17 cellular contexts compared by ENCODE assay signal in the genomic region with DNA sequence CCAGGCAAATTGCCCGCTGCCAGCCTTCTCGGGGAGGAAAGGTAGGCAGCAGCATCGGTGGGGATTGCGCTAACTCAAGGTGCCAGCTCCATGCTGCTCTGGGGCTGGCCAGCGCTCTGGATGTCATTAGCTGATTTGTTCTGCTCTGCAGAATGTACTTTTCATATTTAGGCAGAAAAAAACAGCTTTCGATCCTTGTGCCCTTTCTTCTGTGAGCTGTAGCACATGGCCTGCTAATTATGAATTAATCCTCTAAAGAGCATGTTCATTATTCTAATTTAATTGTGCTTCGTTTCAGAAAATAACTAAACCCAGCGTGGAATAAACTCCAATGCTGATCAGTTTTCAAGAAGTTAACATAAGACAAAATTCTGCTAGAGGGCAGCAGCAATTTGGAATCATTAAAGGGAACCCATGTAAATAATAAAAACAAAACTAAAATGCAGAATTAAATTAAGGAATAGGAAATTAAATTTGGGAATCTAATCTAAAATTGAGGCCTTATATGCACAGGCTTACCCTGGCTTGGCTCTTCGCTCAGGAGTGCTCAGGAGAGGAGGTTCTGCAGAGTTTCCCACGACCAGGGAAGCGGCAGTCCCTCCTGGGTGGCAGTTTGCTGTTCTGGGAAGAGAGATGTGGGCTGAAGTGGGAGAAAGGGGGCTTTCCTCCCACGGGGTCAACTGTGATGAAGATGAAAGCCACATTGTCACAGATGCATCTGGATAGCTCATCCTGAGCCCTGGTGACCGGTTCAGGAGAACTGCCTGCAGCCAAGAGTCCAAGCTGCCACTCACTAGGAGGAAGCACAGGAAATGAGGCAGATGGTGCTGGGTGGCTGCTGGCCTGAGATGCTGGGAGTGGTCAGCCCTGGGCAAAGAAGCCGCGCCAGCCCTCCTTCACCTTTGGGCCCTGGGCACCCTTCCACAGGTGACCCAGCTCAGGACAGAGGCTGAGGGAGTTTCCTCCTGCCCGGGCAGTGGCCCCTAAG.
A peak's percentile ranks its signal among the peaks of the same experiment; 100 is the strongest.
DNase-seq lines count a peak whose midpoint lies in the region; ATAC-seq and TF ChIP-seq lines count a peak whose summit lies in the region.
"Had no signal": no experiment of that assay in that cellular context is flagged by ENCODE, and none has a peak within 500 bp of the region (broad histone marks: within the 10 kb centered on the region; RNA-seq: fewer than 3 reads in every experiment).

No MANE protein-coding gene starts in this region.

- no peak overlapping the region for H3K4me3 ChIP-seq in mucosa of descending colon
- H3K4me3 ChIP-seq: left lung, ovary, uterus had no signal

- no peak for TF ChIP-seq CTCF in mucosa of descending colon (IDR thresholded peaks at IDR 0.05)

- H3K4me1 ChIP-seq in mucosa of descending colon (ENCODE audit: low read depth), result no peaks in the 10 kb centered on the region
- H3K4me1 ChIP-seq: left lung, uterus had no signal

- no peaks in the 10 kb centered on the region for H3K9me3 ChIP-seq in mucosa of descending colon
- H3K9me3 ChIP-seq: left lung, ovary, uterus had no signal

- peak overlapping the region; percentile 27 for H3K27ac Mint-ChIP-seq in stimulated activated naive CD8-positive, alpha-beta T cell treated with anti-CD3 and anti-CD28 coated beads, Interleukin-15, Interleukin-2, amounts not matched to agents 100 ng/mL and 50 ng/mL, for 24 hours

- H3K4me1 Mint-ChIP-seq in stimulated activated naive CD8-positive, alpha-beta T cell treated with anti-CD3 and anti-CD28 coated beads, Interleukin-15, Interleukin-2, amounts not matched to agents 100 ng/mL and 50 ng/mL, for 24 hours (ENCODE audit: low read depth), result peaks cover 7% of the 10 kb centered on the region
- H3K4me1 Mint-ChIP-seq: CD4-positive, alpha-beta memory T cell had no signal

- peaks cover 4% of the 10 kb centered on the region for H3K27me3 Mint-ChIP-seq in stimulated activated naive CD8-positive, alpha-beta T cell treated with anti-CD3 and anti-CD28 coated beads, Interleukin-15, Interleukin-2, amounts not matched to agents 100 ng/mL and 50 ng/mL, for 24 hours

- H3K36me3 ChIP-seq in mucosa of descending colon (ENCODE audit: low read depth), result no peaks in the 10 kb centered on the region
- H3K36me3 ChIP-seq: left lung, ovary, uterus had no signal

- no peak for DNase-seq in stimulated activated naive CD8-positive, alpha-beta T cell treated with anti-CD3 and anti-CD28 coated beads, Interleukin-15, Interleukin-2, amounts not matched to agents 100 U/mL and 50 U/mL, for 24 hours
- peak; percentile 75 for DNase-seq in cerebellar cortex (ENCODE audit: low spot score)
- DNase-seq in mucosa of descending colon, result no peak
- DNase-seq in T-helper 2 cell, result no peak
- DNase-seq in T-helper 9 cell, result no peak
- DNase-seq in OCI-M1 (lab: John Stamatoyannopoulos, UW), result no peak
- DNase-seq in left colon, result no peak
- DNase-seq: activated CD4-positive, alpha-beta T cell treated with anti-CD3 and anti-CD28 coated beads, Interleukin-2, amount 50 U/mL, for 1 hour; activated CD8-positive, alpha-beta memory T cell treated with anti-CD3 and anti-CD28 coated beads, Interleukin-2, amount 50 U/mL, for 48 hours; activated effector memory CD4-positive, alpha-beta T cell treated with anti-CD3 and anti-CD28 coated beads, Interleukin-2, amount 50 U/mL, for 16 hours; CD4-positive, alpha-beta memory T cell; left lung; NCI-H2171; NCI-H774; ovary; uterus had no signal

- H3K4me3 Mint-ChIP-seq in stimulated activated naive CD8-positive, alpha-beta T cell treated with anti-CD3 and anti-CD28 coated beads, Interleukin-15, Interleukin-2, amounts not matched to agents 100 ng/mL and 50 ng/mL, for 24 hours, result no peak overlapping the region

- no peaks in the 10 kb centered on the region for H3K9me3 Mint-ChIP-seq in stimulated activated naive CD8-positive, alpha-beta T cell treated with anti-CD3 and anti-CD28 coated beads, Interleukin-15, Interleukin-2, amounts not matched to agents 100 ng/mL and 50 ng/mL, for 24 hours
- H3K9me3 Mint-ChIP-seq: CD4-positive, alpha-beta memory T cell had no signal

- intact Hi-C loops in mucosa of descending colon (cut with DNase I, micrococcal nuclease) (no loop called here), left colon (cut with DNase I, micrococcal nuclease) (no loop called here)

- ATAC-seq in stimulated activated naive CD8-positive, alpha-beta T cell treated with anti-CD3 and anti-CD28 coated beads, Interleukin-15, Interleukin-2, amounts not matched to agents 100 U/mL and 50 U/mL, for 24 hours, result no peak
- ATAC-seq in mucosa of descending colon (peak; percentile 34), left colon (no peak)
- ATAC-seq: left lung had no signal

- no peaks in the 10 kb centered on the region for H3K36me3 Mint-ChIP-seq in stimulated activated naive CD8-positive, alpha-beta T cell treated with anti-CD3 and anti-CD28 coated beads, Interleukin-15, Interleukin-2, amounts not matched to agents 100 ng/mL and 50 ng/mL, for 24 hours (ENCODE audit: low read depth)
- H3K36me3 Mint-ChIP-seq: CD4-positive, alpha-beta memory T cell had no signal
